13 cellular contexts compared by ENCODE assay signal in the genomic region with DNA sequence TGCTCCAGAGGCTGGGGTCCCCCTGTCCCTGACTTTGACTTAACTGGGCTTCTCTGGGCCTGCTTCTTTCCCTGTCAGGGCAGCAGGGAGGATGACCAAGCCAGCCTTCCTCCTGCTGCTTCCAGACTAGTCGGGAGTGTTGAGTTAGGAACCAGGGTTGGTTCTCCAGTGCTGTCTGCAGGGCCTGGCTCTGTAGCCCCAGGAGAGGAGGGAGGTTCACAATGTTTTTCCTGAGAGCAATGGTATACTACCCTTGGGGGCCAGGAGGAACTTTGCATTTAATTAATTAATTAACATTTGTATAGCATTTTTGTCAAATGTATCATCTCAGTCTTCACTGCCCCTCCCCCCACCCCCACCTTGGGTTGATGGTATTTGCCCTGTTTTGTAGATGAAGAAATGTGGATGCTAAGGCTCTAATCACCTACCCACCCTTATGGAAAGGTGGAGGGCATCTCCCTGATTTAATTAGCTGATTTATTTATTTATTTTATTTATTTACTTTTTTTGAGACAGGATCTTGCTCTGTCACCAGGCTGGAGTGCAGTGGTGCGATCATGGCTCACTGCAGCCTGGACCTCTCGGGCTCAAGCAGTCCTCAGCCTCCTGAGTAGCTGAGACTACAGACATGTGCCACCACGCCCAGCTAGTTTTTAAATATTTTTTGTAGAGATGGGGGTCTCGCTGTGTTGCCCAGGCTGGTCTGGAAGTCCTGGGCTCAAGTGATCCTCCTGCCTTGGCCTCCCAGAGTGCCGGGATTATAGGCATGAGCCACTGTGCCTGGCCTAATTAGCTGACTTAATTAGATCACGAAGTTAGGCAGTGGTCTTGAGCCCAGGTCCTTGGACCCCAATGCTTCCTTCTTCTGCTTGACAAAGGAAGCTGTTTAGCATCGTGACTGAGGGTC. TPM values are rescaled to one million over a fixed set of nuclear protein-coding genes. Genes with fewer than 3 reads are reported as not detected.
DNase-seq lines count a peak whose midpoint lies in the region; ATAC-seq and TF ChIP-seq lines count a peak whose summit lies in the region.
"Had no signal": no experiment of that assay in that cellular context is flagged by ENCODE, and none has a peak within 500 bp of the region (broad histone marks: within the 10 kb centered on the region; RNA-seq: fewer than 3 reads in every experiment).

No MANE protein-coding gene starts in this region.

- H3K23ac ChIP-seq in IMR-90 (ENCODE audit: low read depth, low read length): no peak overlapping the region

- ATAC-seq in IMR-90 (ENCODE audit: low read depth): no peak
- ATAC-seq in GM19324 (IDR thresholded peaks at IDR 0.05; ENCODE audit: low FRiP score, unreplicated experiment): no peak
- ATAC-seq: CD8-positive, alpha-beta T cell had no signal

- intact Hi-C loops in IMR-90 (cut with micrococcal nuclease): no loop called here
- intact Hi-C loops in tibial artery (cut with DNase I; ENCODE audit: low total_unique reads): loop anchor here (10.0 kb wide), 1 partner anchor 106 kb away; no protein-coding TSS in a partner anchor
- intact Hi-C loops in PC-9 (cut with micrococcal nuclease; ENCODE audit: unreplicated experiment): no loop called here

- H2BK120ac ChIP-seq in IMR-90 (ENCODE audit: low read depth, low read length): no peak overlapping the region

- H3K9me3 ChIP-seq in IMR-90 (ENCODE audit: control insufficient read depth, insufficient read depth, low read length) (no peaks in the 10 kb centered on the region), neutrophil (no peaks in the 10 kb centered on the region), tibial artery (no peaks in the 10 kb centered on the region), PC-9 (ENCODE audit: insufficient read depth, low read depth) (no peaks in the 10 kb centered on the region)
- H3K9me3 ChIP-seq: HAP-1 had no signal

- H3K9me2 ChIP-seq in PC-9 (ENCODE audit: insufficient read depth): no peaks in the 10 kb centered on the region

- H3K18ac ChIP-seq in IMR-90 (ENCODE audit: low read depth, low read length): no peak overlapping the region; the same call in 1 of the 2 replicates

- peaks cover 15 to 78% of the 10 kb centered on the region in 2 experiments for H3K79me1 ChIP-seq in IMR-90 (ENCODE audit: low read depth in 1 of 2, low read length in 2 of 2)

- in situ Hi-C loops in IMR-90 (cut with MboI; ENCODE audit: low sequenced_read_pairs): no loop called here

- no peak for DNase-seq in IMR-90
- no peak for DNase-seq in coronary artery (ENCODE audit: low spot score)
- no peak for DNase-seq in tibial artery
- no peak for DNase-seq in PC-9
- DNase-seq in activated naive CD4-positive, alpha-beta T cell treated with anti-CD3 and anti-CD28 coated beads, Interleukin-2, amount 50 U/mL, for 16 hours: no peak
- DNase-seq: activated CD8-positive, alpha-beta memory T cell treated with anti-CD3 and anti-CD28 coated beads for 24 hours; activated gamma-delta T cell; CD8-positive, alpha-beta T cell; NCI-H2107; SIG-M5 had no signal

- 100% methylated on average over 3 of the region's 8 CpGs; no CpG with 5 or more reads in 1 of the 2 experiments for whole genome bisulfite sequencing in IMR-90 (ENCODE audit: extremely low coverage in 2 of 2, insufficient read length in 1 of 2), 2 experiments

- H2AK9ac ChIP-seq in IMR-90 (replicated peaks; ENCODE audit: low read depth, low read length, poor library complexity): no peak overlapping the region

- TF ChIP-seq POLR2A in IMR-90 (IDR thresholded peaks at IDR 0.05; ENCODE audit: low read depth, low read length): no peak

- H2BK15ac ChIP-seq in IMR-90 (ENCODE audit: low read depth, low read length): no peak overlapping the region

- no peak overlapping the region for H3K4ac ChIP-seq in IMR-90 (ENCODE audit: low read depth, low read length)

- TF ChIP-seq CTCF in IMR-90 (conservative IDR thresholded peaks at IDR 0.05; ENCODE audit: low read depth, low read length) (no peak), coronary artery (IDR thresholded peaks at IDR 0.05) (no peak), neutrophil (IDR thresholded peaks at IDR 0.05) (no peak), tibial artery (IDR thresholded peaks at IDR 0.05) (no peak), PC-9 (conservative IDR thresholded peaks at IDR 0.05) (no peak)

- no peaks in the 10 kb centered on the region for H3K79me2 ChIP-seq in PC-9 (ENCODE audit: low read depth)

- no peak for TF ChIP-seq RAD21 in IMR-90 (IDR thresholded peaks at IDR 0.05; ENCODE audit: low read length)

- H3K9ac ChIP-seq in IMR-90 (ENCODE audit: low read depth, low read length): no peak overlapping the region

- 0 out of 2 replicates have a peak overlapping the region, but pooled peaks have one; percentile 4 for H3K14ac ChIP-seq in IMR-90 (replicated peaks; ENCODE audit: low read depth, low read length)

- H3K4me2 ChIP-seq in IMR-90 (ENCODE audit: low read depth, low read length) (no peak overlapping the region), PC-9 (no peak overlapping the region)

- H3K4me3 ChIP-seq in IMR-90 (ENCODE audit: insufficient read depth, low read depth, low read length): no peak overlapping the region
- no peak overlapping the region for H3K4me3 ChIP-seq in coronary artery
- H3K4me3 ChIP-seq in neutrophil (ENCODE audit: low read depth in 1 of 2, low read length in 1 of 2): peak overlapping the region; percentile 43 to 49
- no peak overlapping the region for H3K4me3 ChIP-seq in tibial artery
- H3K4me3 ChIP-seq in PC-9: no peak overlapping the region
- H3K4me3 ChIP-seq: HAP-1 had no signal

- peak overlapping the region; percentile 21; the same call in 1 of the 2 replicates for H2AK5ac ChIP-seq in IMR-90 (ENCODE audit: low read depth, low read length)

- dilution Hi-C loops in IMR-90 (cut with HindIII; ENCODE audit: low sequenced_read_pairs, unreplicated experiment): no loop called here

- CTCF ChIA-PET in IMR-90 (lab: Yijun Ruan, JAX) (interaction anchor here (1.3 kb wide), 1 partner anchor 131 kb away, joined by 3 read pairs; no protein-coding TSS in a partner anchor), PC-9 (lab: Charles Lee) (interaction anchor here (0.6 kb wide), 1 partner anchor 111 kb away, joined by 3 read pairs; no protein-coding TSS in a partner anchor)

- no peaks in the 10 kb centered on the region for H4K20me1 ChIP-seq in IMR-90 (ENCODE audit: insufficient read depth, low read length)
- H4K20me1 ChIP-seq in PC-9 (ENCODE audit: insufficient read depth): no peaks in the 10 kb centered on the region

- H3F3A ChIP-seq in PC-9 (ENCODE audit: insufficient read depth, low read depth): 0 out of 2 replicates have a peak, but pooled peaks cover 4% of the 10 kb centered on the region

- H2BK5ac ChIP-seq in IMR-90 (ENCODE audit: low read depth, low read length, poor library complexity, severe bottlenecking): no peak overlapping the region

- H3K4me1 ChIP-seq in IMR-90 (ENCODE audit: control insufficient read depth, insufficient read depth, low read length) (peaks cover 23% of the 10 kb centered on the region), neutrophil (ENCODE audit: control insufficient read depth in 1 of 2, insufficient read depth in 1 of 2, low read depth in 1 of 2, low read length in 1 of 2) (peaks cover 100% of the 10 kb centered on the region in 2 experiments), tibial artery (peaks cover 0 to 90% (median 78%) of the 10 kb centered on the region in 4 donors), PC-9 (replicated peaks; ENCODE audit: insufficient read depth) (peaks cover 4% of the 10 kb centered on the region; the same call in 1 of the 2 replicates)

- H3K27me3 ChIP-seq in IMR-90 (ENCODE audit: control insufficient read depth, insufficient read depth, low read length): no peaks in the 10 kb centered on the region
- no peaks in the 10 kb centered on the region for H3K27me3 ChIP-seq in neutrophil
- no peaks in the 10 kb centered on the region for H3K27me3 ChIP-seq in tibial artery
- no peaks in the 10 kb centered on the region for H3K27me3 ChIP-seq in PC-9 (ENCODE audit: insufficient read depth, low read depth)

- no peak overlapping the region; the same call in 1 of the 2 replicates for H2BK20ac ChIP-seq in IMR-90 (ENCODE audit: low read depth, low read length)

- no peak overlapping the region for H3K56ac ChIP-seq in IMR-90 (ENCODE audit: extremely low read depth, insufficient read depth, low read length)

- H3K36me3 ChIP-seq in IMR-90 (ENCODE audit: control insufficient read depth, insufficient read depth, low read length) (peaks cover 13% of the 10 kb centered on the region; the same call in 1 of the 2 replicates), neutrophil (no peaks in the 10 kb centered on the region), tibial artery (peaks cover 8 to 18% (median 15%) of the 10 kb centered on the region in 3 donors), PC-9 (ENCODE audit: low read depth) (no peaks in the 10 kb centered on the region)
- H3K36me3 ChIP-seq: HAP-1 had no signal

- POLR2A ChIA-PET in IMR-90 (lab: Charles Lee; ENCODE audit: unreplicated experiment): no interaction called here
- POLR2A ChIA-PET in PC-9 (lab: Charles Lee; ENCODE audit: unreplicated experiment): no interaction called here

- H2AFZ ChIP-seq in IMR-90 (replicated peaks; ENCODE audit: low read length, poor library complexity) (no peak overlapping the region), PC-9 (no peak overlapping the region)

- no peak overlapping the region for H4K91ac ChIP-seq in IMR-90 (ENCODE audit: insufficient read depth, low read depth, low read length)

- H3K27ac ChIP-seq in IMR-90 (ENCODE audit: insufficient read depth, low read length) (no peak overlapping the region), coronary artery (peak overlapping the region; percentile 74 to 75), neutrophil (peak overlapping the region; percentile 86), tibial artery (peak overlapping the region; percentile 66 to 76), PC-9 (no peak overlapping the region)

- peaks cover 24% of the 10 kb centered on the region for H3K9me1 ChIP-seq in IMR-90 (ENCODE audit: insufficient read depth, low read length)

- H4K5ac ChIP-seq in IMR-90 (ENCODE audit: low read depth, low read length): no peak overlapping the region; the same call in 1 of the 2 replicates

- H4K8ac ChIP-seq in IMR-90 (ENCODE audit: low read depth in 2 of 2, low read length in 2 of 2): no peak overlapping the region

- no TSS peak for BruUV-seq in IMR-90 (replicated peaks; lab: Mats Ljungman, UMichigan)
- no TSS peak for BruUV-seq in PC-9 (replicated peaks; lab: Mats Ljungman, UMichigan)

TF ChIP-seq in IMR-90, 13 proteins besides CTCF, POLR2A, EP300 and RAD21 (continues in another document):
- no peak for TF ChIP-seq SMC3 (IDR thresholded peaks at IDR 0.05; ENCODE audit: low read depth, low read length)
- TF ChIP-seq RFX5 (IDR thresholded peaks at IDR 0.05; ENCODE audit: low read depth, low read length): no peak

RNA-seq across cellular contexts. Expression of a gene that starts 6.6 kb away (rescaled TPM):
- total RNA-seq in IMR-90 (2012; rRNA removed) (8.3 and 9.3 TPM in 2 replicates), PC-9 (2021) (31.1 and 43.9 TPM in 2 replicates)
- 22.1 and 22.7 TPM in 2 replicates for polyA plus RNA-seq in IMR-90 (2012; rRNA removed)
- polyA plus RNA-seq in IMR-90 (2012; cell fraction: cytosol; rRNA removed): 11.9 and 21.1 TPM in 2 replicates
- 23.3 and 30.1 TPM in 2 replicates for polyA plus RNA-seq in IMR-90 (2012; cell fraction: nucleus; rRNA removed; ENCODE audit: low replicate concordance)

RNA-seq across cellular contexts. Expression of a gene that starts 51.5 kb away (rescaled TPM):
- total RNA-seq in IMR-90 (2012; rRNA removed) (15.0 and 16.7 TPM in 2 replicates), PC-9 (2021) (27.9 and 33.8 TPM in 2 replicates)
- polyA plus RNA-seq in IMR-90 (2012; rRNA removed): 17.6 and 19.8 TPM in 2 replicates
- polyA plus RNA-seq in IMR-90 (2012; cell fraction: cytosol; rRNA removed): 22.0 and 35.7 TPM in 2 replicates
- polyA plus RNA-seq in IMR-90 (2012; cell fraction: nucleus; rRNA removed; ENCODE audit: low replicate concordance): 16.5 and 24.0 TPM in 2 replicates

Comparison
In these comparisons a context has a peak if more than half of its experiments do, and no peak if none do; other contexts are left out.
1. H3K27ac ChIP-seq: peak in coronary artery (2 of 2), neutrophil (single experiment) and tibial artery (2 of 2); none in IMR-90 (single experiment) and PC-9 (single experiment).
2. H3K4me3 ChIP-seq: peak in neutrophil (2 of 2); none in IMR-90 (single experiment), coronary artery (single experiment), tibial artery (0 of 2) and PC-9 (single experiment).